Comparison of ENCODE assay signal across 8 cellular contexts in the genomic region with DNA sequence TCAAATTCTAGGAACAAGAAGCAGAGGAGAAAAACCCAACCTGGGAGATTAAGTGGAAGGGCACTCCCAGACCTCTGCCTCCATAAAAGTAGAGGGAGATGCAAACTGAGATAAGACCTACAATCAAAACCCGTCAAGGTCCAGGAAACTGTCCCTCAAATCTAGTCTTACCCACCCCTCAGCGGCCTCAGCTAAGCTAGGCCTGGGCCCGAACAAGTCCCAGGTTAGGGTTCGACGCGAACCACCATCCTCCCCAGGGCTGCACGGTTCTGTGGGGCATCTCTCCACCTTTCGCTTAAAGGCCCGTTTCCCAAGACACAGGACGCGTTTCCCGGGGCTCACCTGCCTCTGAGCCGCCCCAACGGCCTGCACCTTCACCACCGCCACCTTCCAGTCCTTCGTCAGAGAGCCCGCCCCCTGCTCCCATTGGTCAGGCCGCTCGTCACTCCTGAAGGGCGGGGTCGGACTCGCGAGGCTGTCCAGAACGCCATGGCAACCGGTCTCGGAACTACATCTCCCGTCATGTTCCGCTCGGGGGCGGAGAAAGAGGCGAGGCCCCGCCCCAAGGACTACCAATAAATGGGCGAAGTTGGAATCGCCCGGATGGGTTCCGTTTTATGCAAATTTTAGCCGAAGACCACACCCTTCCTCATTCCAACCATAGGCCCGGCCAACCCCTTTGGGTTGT. TPM values are rescaled to one million over a fixed set of nuclear protein-coding genes. Genes with fewer than 3 reads are reported as not detected.
A peak's percentile ranks its signal among the peaks of the same experiment; 100 is the strongest.
DNase-seq lines count a peak whose midpoint lies in the region; ATAC-seq and TF ChIP-seq lines count a peak whose summit lies in the region.

Gene CRYZL1 (minus strand): TSS at position 403 of the 688 bp plus-strand sequence. CDS start 10,190 bp downstream, outside the sequence.

- ATAC-seq in HG02885 (IDR thresholded peaks at IDR 0.05; ENCODE audit: poor library complexity, unreplicated experiment) (peak; percentile 84), T-helper 17 cell (peak; percentile 84)

- TF ChIP-seq CTCF in left ventricle myocardium inferior (IDR thresholded peaks at IDR 0.05; ENCODE audit: borderline replicate concordance) (no peak), progenitor cell of endocrine pancreas (IDR thresholded peaks at IDR 0.05; ENCODE audit: unreplicated experiment) (no peak)

- H3K27me3 ChIP-seq in left ventricle myocardium inferior (ENCODE audit: low read depth), result no peaks in the 10 kb centered on the region

- H3K27me3 Mint-ChIP-seq in T-helper 17 cell (peaks cover 8% of the 10 kb centered on the region), progenitor cell of endocrine pancreas (no peaks in the 10 kb centered on the region)

- DNase-seq in NCI-H1694 treated with DMSO at 0.1 percent for 48 hours (lab: John Stamatoyannopoulos, UW) (peak; percentile 100), T-helper 17 cell (peak; percentile 99 to 100 (median 100)), amygdala (lab: John Stamatoyannopoulos, UW) (peak; percentile 76 to 100 (median 99)), left ventricle myocardium inferior (peak; percentile 100), progenitor cell of endocrine pancreas (ENCODE audit: low spot score, unreplicated experiment) (peak; percentile 100), ureter (ENCODE audit: low spot score) (peak; percentile 100)

- H3K4me3 ChIP-seq in left ventricle myocardium inferior, result peak within 1 kb of the TSS; percentile 92

- H3K9me3 ChIP-seq in T-helper 17 cell (ENCODE audit: control insufficient read depth, low read length, poor library complexity, severe bottlenecking), result no peaks in the 10 kb centered on the region
- no peaks in the 10 kb centered on the region for H3K9me3 ChIP-seq in left ventricle myocardium inferior (replicated peaks)

- H3K27ac ChIP-seq in left ventricle myocardium inferior (replicated peaks), result peak within 1 kb of the TSS; percentile 98

- TF ChIP-seq POLR2A in GM15510 (IDR thresholded peaks at IDR 0.05; ENCODE audit: borderline replicate concordance, extremely low read depth, insufficient read length), result peak; percentile 69

- H3K36me3 Mint-ChIP-seq in T-helper 17 cell (ENCODE audit: low read depth) (no peaks in the 10 kb centered on the region), progenitor cell of endocrine pancreas (ENCODE audit: insufficient read depth) (peaks cover 7% of the 10 kb centered on the region)

- H3K4me3 Mint-ChIP-seq in T-helper 17 cell (peak within 1 kb of the TSS; percentile 98), progenitor cell of endocrine pancreas (ENCODE audit: low read depth) (peak within 1 kb of the TSS; percentile 86)

- H3K4me1 Mint-ChIP-seq in T-helper 17 cell (peaks cover 24% of the 10 kb centered on the region), progenitor cell of endocrine pancreas (ENCODE audit: low read depth) (peaks cover 19% of the 10 kb centered on the region)

- H3K27ac Mint-ChIP-seq in T-helper 17 cell (peak within 1 kb of the TSS; percentile 97), progenitor cell of endocrine pancreas (peak within 1 kb of the TSS; percentile 99)

- peaks cover 7% of the 10 kb centered on the region for H3K9me3 Mint-ChIP-seq in progenitor cell of endocrine pancreas (ENCODE audit: low read depth)

- intact Hi-C loops in left ventricle myocardium inferior (cut with micrococcal nuclease), result no loop called here

- H3K4me1 ChIP-seq in left ventricle myocardium inferior, result peaks cover 49% of the 10 kb centered on the region

- H3K36me3 ChIP-seq in left ventricle myocardium inferior, result peaks cover 5% of the 10 kb centered on the region

RNA-seq across cellular contexts. Expression of gene CRYZL1, which starts in this region (rescaled TPM):
- total RNA-seq in T-helper 17 cell (10 to 100 TPM; 23.2 to 23.7 TPM), left ventricle myocardium inferior (24.9 TPM), progenitor cell of endocrine pancreas (39.9 and 42.8 TPM in 2 replicates), ureter (54.0 TPM)

Comparison
In these comparisons a context has a peak if more than half of its experiments do, and no peak if none do; other contexts are left out.
1. Peak in every context shown above with its lines: DNase-seq, ATAC-seq, H3K4me3 ChIP-seq and H3K27ac ChIP-seq.